ENCODE assay signal across 7 cellular contexts in genomic region chr4:150960818-150961217, GRCh38. TPM values are rescaled to one million over a fixed set of nuclear protein-coding genes. Genes with fewer than 3 reads are reported as not detected.
DNase-seq lines count a peak whose midpoint lies in the region; ATAC-seq and TF ChIP-seq lines count a peak whose summit lies in the region.

No MANE protein-coding gene starts in this region.

- peaks cover 40% of the 10 kb centered on the region for H3K9me3 Mint-ChIP-seq in WTC11

- TF ChIP-seq CTCF in GM12872 (IDR thresholded peaks at IDR 0.05; ENCODE audit: insufficient read depth, low read depth, low read length) = peak; percentile 71
- TF ChIP-seq CTCF in WTC11 (IDR thresholded peaks at IDR 0.05) = peak; percentile 63

- peaks cover 47% of the 10 kb centered on the region for H3K36me3 Mint-ChIP-seq in WTC11

- peaks cover 7% of the 10 kb centered on the region for H3K27me3 Mint-ChIP-seq in WTC11 (ENCODE audit: low read depth)

- H3K27ac Mint-ChIP-seq in WTC11 = peak overlapping the region; percentile 7; the same call in 1 of the 2 replicates

- H3K4me3 Mint-ChIP-seq in WTC11 = no peak overlapping the region

- CTCF ChIA-PET in WTC11 (lab: Charles Lee) = interaction anchor here (0.6 to 3.2 kb wide), 13 partner anchors 8 to 914 kb away, joined by 3 to 20 read pairs (median 5); no protein-coding TSS in a partner anchor

- ATAC-seq in WTC11 (peak; percentile 98), GM19455 (IDR thresholded peaks at IDR 0.05; ENCODE audit: unreplicated experiment) (no peak)

- peaks cover 4% of the 10 kb centered on the region for H3K4me1 Mint-ChIP-seq in WTC11

- POLR2A ChIA-PET in WTC11 (lab: Charles Lee) = interaction anchor here (1.3 kb wide), 1 partner anchor 54 kb away, joined by 4 read pairs; the partner anchor contains the start of gene LRBA

- DNase-seq in HPDE6-E6E7 (ENCODE audit: extremely low spot score) = peak; percentile 11
- peak; percentile 69 for DNase-seq in WTC11 (ENCODE audit: low spot score)
- peak; percentile 5 for DNase-seq in fibroblast of the conjunctiva (ENCODE audit: low read depth)
- peak; percentile 76 for DNase-seq in stimulated activated CD8-positive, alpha-beta memory T cell treated with anti-CD3 and anti-CD28 coated beads, Interleukin-4, amount 100 ng/mL, for 48 hours
- no peak for DNase-seq in DMS79 (lab: John Stamatoyannopoulos, UW)

TF ChIP-seq in WTC11, 78 proteins besides CTCF, POLR2A, EP300 and RAD21:
- TF ChIP-seq ZNF416 (CRISPR knock-in tag; IDR thresholded peaks at IDR 0.05) (peak; percentile 52; the same call in 1 of the 2 replicates), ZBTB43 (CRISPR knock-in tag; IDR thresholded peaks at IDR 0.05) (no peak)
TF ChIP-seq in WTC11: peak in this region for 1.

RNA-seq across cellular contexts. Expression of gene LRBA, which starts 54.3 kb away (rescaled TPM):
- total RNA-seq in WTC11 (2021) = 69.1 to 74.9 TPM (median 69.6 TPM) in 3 replicates
